Comparison of ENCODE assay signal across 1 cellular context in the genomic region with DNA sequence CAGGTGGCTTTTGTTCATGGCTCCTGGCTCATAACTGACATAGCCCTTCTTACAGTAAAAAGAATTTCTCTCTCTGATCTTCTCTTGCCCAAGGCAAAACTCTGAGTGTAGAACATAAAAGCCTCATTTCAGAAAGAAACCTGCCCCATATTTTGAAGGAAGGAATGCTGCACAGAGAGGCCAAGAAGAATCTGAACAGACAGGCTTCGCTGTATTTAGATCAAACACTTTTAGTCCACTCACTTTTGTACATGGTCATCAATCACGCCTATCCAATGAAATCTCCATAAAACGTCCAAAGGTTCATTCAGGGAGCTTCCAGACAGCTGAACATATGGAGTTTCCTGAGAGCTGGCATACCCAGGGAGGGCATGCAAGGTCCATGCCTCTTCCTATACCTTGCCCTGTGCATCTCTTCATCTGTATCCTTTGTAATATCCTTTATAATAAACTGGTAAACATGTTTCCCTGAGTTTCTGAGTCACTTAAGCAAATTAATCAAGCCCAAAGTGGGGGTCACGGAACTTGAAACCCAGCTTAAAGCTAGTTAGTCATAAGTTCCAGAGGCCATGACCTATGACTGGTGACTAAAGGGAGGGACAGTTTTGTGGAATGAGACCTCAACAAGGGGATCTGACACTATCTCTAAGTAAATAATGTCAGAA.
TF ChIP-seq lines count a peak whose summit lies in the region.

No MANE protein-coding gene starts in this region.

TF ChIP-seq in HepG2, 621 proteins besides CTCF, POLR2A, EP300 and RAD21 (continued from another document and continues in another):
- no peak for TF ChIP-seq ZNF713 (CRISPR knock-in tag; IDR thresholded peaks at IDR 0.05)
- no peak for TF ChIP-seq ZNF619 (CRISPR knock-in tag; IDR thresholded peaks at IDR 0.05)
- TF ChIP-seq, protein P1, sequence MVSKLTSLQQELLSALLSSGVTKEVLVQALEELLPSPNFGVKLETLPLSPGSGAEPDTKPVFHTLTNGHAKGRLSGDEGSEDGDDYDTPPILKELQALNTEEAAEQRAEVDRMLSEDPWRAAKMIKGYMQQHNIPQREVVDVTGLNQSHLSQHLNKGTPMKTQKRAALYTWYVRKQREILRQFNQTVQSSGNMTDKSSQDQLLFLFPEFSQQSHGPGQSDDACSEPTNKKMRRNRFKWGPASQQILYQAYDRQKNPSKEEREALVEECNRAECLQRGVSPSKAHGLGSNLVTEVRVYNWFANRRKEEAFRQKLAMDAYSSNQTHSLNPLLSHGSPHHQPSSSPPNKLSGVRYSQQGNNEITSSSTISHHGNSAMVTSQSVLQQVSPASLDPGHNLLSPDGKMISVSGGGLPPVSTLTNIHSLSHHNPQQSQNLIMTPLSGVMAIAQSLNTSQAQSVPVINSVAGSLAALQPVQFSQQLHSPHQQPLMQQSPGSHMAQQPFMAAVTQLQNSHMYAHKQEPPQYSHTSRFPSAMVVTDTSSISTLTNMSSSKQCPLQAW (CRISPR knock-in tag; IDR thresholded peaks at IDR 0.05), result 0 out of 2 replicates have a peak, but pooled peaks have one; percentile 67
- TF ChIP-seq ZNF292 (CRISPR knock-in tag; IDR thresholded peaks at IDR 0.05; ENCODE audit: borderline replicate concordance, low read depth), result no peak
- TF ChIP-seq DNMT1 (CRISPR knock-in tag; IDR thresholded peaks at IDR 0.05), result no peak
- TF ChIP-seq ZNF614 (CRISPR knock-in tag; IDR thresholded peaks at IDR 0.05; ENCODE audit: borderline replicate concordance), result peak; percentile 23; the same call in 1 of the 2 replicates
- TF ChIP-seq SAP130 (CRISPR knock-in tag; IDR thresholded peaks at IDR 0.05; ENCODE audit: low read depth), result peak; percentile 82
- TF ChIP-seq, protein P2, sequence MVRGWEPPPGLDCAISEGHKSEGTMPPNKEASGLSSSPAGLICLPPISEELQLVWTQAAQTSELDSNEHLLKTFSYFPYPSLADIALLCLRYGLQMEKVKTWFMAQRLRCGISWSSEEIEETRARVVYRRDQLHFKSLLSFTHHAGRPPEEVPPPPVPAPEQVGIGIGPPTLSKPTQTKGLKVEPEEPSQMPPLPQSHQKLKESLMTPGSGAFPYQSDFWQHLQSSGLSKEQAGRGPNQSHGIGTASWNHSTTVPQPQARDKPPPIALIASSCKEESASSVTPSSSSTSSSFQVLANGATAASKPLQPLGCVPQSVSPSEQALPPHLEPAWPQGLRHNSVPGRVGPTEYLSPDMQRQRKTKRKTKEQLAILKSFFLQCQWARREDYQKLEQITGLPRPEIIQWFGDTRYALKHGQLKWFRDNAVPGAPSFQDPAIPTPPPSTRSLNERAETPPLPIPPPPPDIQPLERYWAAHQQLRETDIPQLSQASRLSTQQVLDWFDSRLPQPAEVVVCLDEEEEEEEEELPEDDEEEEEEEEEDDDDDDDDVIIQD (CRISPR knock-in tag; IDR thresholded peaks at IDR 0.05; ENCODE audit: low read depth), result peak; percentile 90; the same call in 1 of the 2 replicates
- no peak for TF ChIP-seq NFRKB (IDR thresholded peaks at IDR 0.05)
- peak; percentile 55; the same call in 1 of the 2 replicates for TF ChIP-seq PHF21A (CRISPR knock-in tag; IDR thresholded peaks at IDR 0.05)
- no peak for TF ChIP-seq CBFB (CRISPR knock-in tag; IDR thresholded peaks at IDR 0.05)
- no peak for TF ChIP-seq ZNF75D (CRISPR knock-in tag; IDR thresholded peaks at IDR 0.05; ENCODE audit: borderline replicate concordance)
- TF ChIP-seq ZNF264 (CRISPR knock-in tag; IDR thresholded peaks at IDR 0.05), result 0 out of 2 replicates have a peak, but pooled peaks have one; percentile 30
- TF ChIP-seq ZNF430 (CRISPR knock-in tag; IDR thresholded peaks at IDR 0.05), result 0 out of 2 replicates have a peak, but pooled peaks have one; percentile 40
- TF ChIP-seq ZNF34 (CRISPR knock-in tag; IDR thresholded peaks at IDR 0.05; ENCODE audit: borderline replicate concordance), result no peak
- 0 out of 2 replicates have a peak, but pooled peaks have one; percentile 47 for TF ChIP-seq ZNF724P (CRISPR knock-in tag; IDR thresholded peaks at IDR 0.05; ENCODE audit: borderline replicate concordance)
- TF ChIP-seq, protein P3, sequence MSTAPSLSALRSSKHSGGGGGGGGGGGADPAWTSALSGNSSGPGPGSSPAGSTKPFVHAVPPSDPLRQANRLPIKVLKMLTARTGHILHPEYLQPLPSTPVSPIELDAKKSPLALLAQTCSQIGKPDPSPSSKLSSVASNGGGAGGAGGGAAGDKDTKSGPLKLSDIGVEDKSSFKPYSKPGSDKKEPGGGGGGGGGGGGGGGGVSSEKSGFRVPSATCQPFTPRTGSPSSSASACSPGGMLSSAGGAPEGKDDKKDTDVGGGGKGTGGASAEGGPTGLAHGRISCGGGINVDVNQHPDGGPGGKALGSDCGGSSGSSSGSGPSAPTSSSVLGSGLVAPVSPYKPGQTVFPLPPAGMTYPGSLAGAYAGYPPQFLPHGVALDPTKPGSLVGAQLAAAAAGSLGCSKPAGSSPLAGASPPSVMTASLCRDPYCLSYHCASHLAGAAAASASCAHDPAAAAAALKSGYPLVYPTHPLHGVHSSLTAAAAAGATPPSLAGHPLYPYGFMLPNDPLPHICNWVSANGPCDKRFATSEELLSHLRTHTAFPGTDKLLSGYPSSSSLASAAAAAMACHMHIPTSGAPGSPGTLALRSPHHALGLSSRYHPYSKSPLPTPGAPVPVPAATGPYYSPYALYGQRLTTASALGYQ (CRISPR knock-in tag; IDR thresholded peaks at IDR 0.05), result peak; percentile 67; the same call in 1 of the 2 replicates
- TF ChIP-seq GTF2F1 (IDR thresholded peaks at IDR 0.05; ENCODE audit: low read length), result no peak
- TF ChIP-seq, protein P4, sequence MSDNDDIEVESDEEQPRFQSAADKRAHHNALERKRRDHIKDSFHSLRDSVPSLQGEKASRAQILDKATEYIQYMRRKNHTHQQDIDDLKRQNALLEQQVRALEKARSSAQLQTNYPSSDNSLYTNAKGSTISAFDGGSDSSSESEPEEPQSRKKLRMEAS (IDR thresholded peaks at IDR 0.05), result no peak
- peak; percentile 57; the same call in 1 of the 2 replicates for TF ChIP-seq ZMYM2 (CRISPR knock-in tag; IDR thresholded peaks at IDR 0.05)
- no peak; the same call in 1 of the 2 replicates for TF ChIP-seq ZNF788 (CRISPR knock-in tag; IDR thresholded peaks at IDR 0.05; ENCODE audit: borderline replicate concordance)
- TF ChIP-seq ZFP36 (IDR thresholded peaks at IDR 0.05; ENCODE audit: borderline replicate concordance, low read depth, low read length, partially characterized antibody), result no peak
- TF ChIP-seq ZNF530 (CRISPR knock-in tag; IDR thresholded peaks at IDR 0.05; ENCODE audit: low read depth), result no peak
- 0 out of 2 replicates have a peak, but pooled peaks have one; percentile 72 for TF ChIP-seq KLF11 (CRISPR knock-in tag; IDR thresholded peaks at IDR 0.05)
- no peak for TF ChIP-seq ZNF253 (CRISPR knock-in tag; IDR thresholded peaks at IDR 0.05; ENCODE audit: borderline replicate concordance)
- TF ChIP-seq ZNF550 (CRISPR knock-in tag; IDR thresholded peaks at IDR 0.05; ENCODE audit: borderline replicate concordance), result no peak
- TF ChIP-seq ATF7 (IDR thresholded peaks at IDR 0.05), result no peak
- no peak; the same call in 1 of the 2 replicates for TF ChIP-seq ATF7 (CRISPR knock-in tag; IDR thresholded peaks at IDR 0.05)
- TF ChIP-seq ELF3 (CRISPR knock-in tag; IDR thresholded peaks at IDR 0.05), result peak; percentile 80; the same call in 1 of the 2 replicates
- TF ChIP-seq MTA1 (CRISPR knock-in tag; IDR thresholded peaks at IDR 0.05; ENCODE audit: borderline replicate concordance), result no peak
- TF ChIP-seq, protein P5, sequence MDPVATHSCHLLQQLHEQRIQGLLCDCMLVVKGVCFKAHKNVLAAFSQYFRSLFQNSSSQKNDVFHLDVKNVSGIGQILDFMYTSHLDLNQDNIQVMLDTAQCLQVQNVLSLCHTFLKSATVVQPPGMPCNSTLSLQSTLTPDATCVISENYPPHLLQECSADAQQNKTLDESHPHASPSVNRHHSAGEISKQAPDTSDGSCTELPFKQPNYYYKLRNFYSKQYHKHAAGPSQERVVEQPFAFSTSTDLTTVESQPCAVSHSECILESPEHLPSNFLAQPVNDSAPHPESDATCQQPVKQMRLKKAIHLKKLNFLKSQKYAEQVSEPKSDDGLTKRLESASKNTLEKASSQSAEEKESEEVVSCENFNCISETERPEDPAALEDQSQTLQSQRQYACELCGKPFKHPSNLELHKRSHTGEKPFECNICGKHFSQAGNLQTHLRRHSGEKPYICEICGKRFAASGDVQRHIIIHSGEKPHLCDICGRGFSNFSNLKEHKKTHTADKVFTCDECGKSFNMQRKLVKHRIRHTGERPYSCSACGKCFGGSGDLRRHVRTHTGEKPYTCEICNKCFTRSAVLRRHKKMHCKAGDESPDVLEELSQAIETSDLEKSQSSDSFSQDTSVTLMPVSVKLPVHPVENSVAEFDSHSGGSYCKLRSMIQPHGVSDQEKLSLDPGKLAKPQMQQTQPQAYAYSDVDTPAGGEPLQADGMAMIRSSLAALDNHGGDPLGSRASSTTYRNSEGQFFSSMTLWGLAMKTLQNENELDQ (CRISPR knock-in tag; IDR thresholded peaks at IDR 0.05; ENCODE audit: borderline replicate concordance), result no peak
- TF ChIP-seq, protein P6, sequence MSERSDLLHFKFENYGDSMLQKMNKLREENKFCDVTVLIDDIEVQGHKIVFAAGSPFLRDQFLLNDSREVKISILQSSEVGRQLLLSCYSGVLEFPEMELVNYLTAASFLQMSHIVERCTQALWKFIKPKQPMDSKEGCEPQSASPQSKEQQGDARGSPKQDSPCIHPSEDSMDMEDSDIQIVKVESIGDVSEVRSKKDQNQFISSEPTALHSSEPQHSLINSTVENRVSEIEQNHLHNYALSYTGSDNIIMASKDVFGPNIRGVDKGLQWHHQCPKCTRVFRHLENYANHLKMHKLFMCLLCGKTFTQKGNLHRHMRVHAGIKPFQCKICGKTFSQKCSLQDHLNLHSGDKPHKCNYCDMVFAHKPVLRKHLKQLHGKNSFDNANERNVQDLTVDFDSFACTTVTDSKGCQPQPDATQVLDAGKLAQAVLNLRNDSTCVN (CRISPR knock-in tag; IDR thresholded peaks at IDR 0.05; ENCODE audit: borderline replicate concordance), result peak; percentile 42; the same call in 1 of the 2 replicates
- TF ChIP-seq ZNF879 (CRISPR knock-in tag; IDR thresholded peaks at IDR 0.05), result no peak
- no peak for TF ChIP-seq ZNF773 (CRISPR knock-in tag; IDR thresholded peaks at IDR 0.05; ENCODE audit: borderline replicate concordance)
- TF ChIP-seq SRY (CRISPR knock-in tag; IDR thresholded peaks at IDR 0.05), result no peak
- TF ChIP-seq, protein P7, sequence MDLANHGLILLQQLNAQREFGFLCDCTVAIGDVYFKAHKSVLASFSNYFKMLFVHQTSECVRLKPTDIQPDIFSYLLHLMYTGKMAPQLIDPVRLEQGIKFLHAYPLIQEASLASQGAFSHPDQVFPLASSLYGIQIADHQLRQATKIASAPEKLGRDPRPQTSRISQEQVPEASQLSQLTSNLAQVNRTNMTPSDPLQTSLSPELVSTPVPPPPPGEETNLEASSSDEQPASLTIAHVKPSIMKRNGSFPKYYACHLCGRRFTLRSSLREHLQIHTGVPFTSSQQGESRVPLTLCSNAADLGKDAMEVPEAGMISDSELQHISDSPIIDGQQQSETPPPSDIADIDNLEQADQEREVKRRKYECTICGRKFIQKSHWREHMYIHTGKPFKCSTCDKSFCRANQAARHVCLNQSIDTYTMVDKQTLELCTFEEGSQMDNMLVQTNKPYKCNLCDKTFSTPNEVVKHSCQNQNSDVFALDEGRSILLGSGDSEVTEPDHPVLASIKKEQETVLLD (CRISPR knock-in tag; IDR thresholded peaks at IDR 0.05; ENCODE audit: low read depth), result no peak
- TF ChIP-seq KLF12 (CRISPR knock-in tag; IDR thresholded peaks at IDR 0.05; ENCODE audit: borderline replicate concordance), result no peak
- TF ChIP-seq, protein P8, sequence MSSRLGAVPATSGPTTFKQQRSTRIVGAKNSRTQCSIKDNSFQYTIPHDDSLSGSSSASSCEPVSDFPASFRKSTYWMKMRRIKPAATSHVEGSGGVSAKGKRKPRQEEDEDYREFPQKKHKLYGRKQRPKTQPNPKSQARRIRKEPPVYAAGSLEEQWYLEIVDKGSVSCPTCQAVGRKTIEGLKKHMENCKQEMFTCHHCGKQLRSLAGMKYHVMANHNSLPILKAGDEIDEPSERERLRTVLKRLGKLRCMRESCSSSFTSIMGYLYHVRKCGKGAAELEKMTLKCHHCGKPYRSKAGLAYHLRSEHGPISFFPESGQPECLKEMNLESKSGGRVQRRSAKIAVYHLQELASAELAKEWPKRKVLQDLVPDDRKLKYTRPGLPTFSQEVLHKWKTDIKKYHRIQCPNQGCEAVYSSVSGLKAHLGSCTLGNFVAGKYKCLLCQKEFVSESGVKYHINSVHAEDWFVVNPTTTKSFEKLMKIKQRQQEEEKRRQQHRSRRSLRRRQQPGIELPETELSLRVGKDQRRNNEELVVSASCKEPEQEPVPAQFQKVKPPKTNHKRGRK (CRISPR knock-in tag; IDR thresholded peaks at IDR 0.05), result 0 out of 2 replicates have a peak, but pooled peaks have one; percentile 59
- no peak for TF ChIP-seq YEATS4 (CRISPR knock-in tag; IDR thresholded peaks at IDR 0.05; ENCODE audit: borderline replicate concordance)
- 0 out of 2 replicates have a peak, but pooled peaks have one; percentile 2 for TF ChIP-seq HOXA5 (CRISPR knock-in tag; IDR thresholded peaks at IDR 0.05)
- no peak for TF ChIP-seq ARNT2 (CRISPR knock-in tag; IDR thresholded peaks at IDR 0.05; ENCODE audit: low read depth)
- no peak for TF ChIP-seq ARNTL (CRISPR knock-in tag; IDR thresholded peaks at IDR 0.05)
- 0 out of 2 replicates have a peak, but pooled peaks have one; percentile 15 for TF ChIP-seq GABPB1 (CRISPR knock-in tag; IDR thresholded peaks at IDR 0.05)
- peak; percentile 46 for TF ChIP-seq TEAD3 (CRISPR knock-in tag; optimal IDR thresholded peaks at IDR 0.05; ENCODE audit: borderline replicate concordance)
- TF ChIP-seq ZSCAN31 (CRISPR knock-in tag; IDR thresholded peaks at IDR 0.05; ENCODE audit: low read depth), result no peak
- peak; percentile 35; the same call in 1 of the 2 replicates for TF ChIP-seq IRF2 (CRISPR knock-in tag; IDR thresholded peaks at IDR 0.05)
- no peak for TF ChIP-seq RFXANK (CRISPR knock-in tag; IDR thresholded peaks at IDR 0.05)
- peak; percentile 49; the same call in 1 of the 2 replicates for TF ChIP-seq SOX5 (CRISPR knock-in tag; IDR thresholded peaks at IDR 0.05; ENCODE audit: borderline replicate concordance)
- TF ChIP-seq, protein P9, sequence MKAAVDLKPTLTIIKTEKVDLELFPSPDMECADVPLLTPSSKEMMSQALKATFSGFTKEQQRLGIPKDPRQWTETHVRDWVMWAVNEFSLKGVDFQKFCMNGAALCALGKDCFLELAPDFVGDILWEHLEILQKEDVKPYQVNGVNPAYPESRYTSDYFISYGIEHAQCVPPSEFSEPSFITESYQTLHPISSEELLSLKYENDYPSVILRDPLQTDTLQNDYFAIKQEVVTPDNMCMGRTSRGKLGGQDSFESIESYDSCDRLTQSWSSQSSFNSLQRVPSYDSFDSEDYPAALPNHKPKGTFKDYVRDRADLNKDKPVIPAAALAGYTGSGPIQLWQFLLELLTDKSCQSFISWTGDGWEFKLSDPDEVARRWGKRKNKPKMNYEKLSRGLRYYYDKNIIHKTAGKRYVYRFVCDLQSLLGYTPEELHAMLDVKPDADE (CRISPR knock-in tag; IDR thresholded peaks at IDR 0.05), result no peak
- 0 out of 2 replicates have a peak, but pooled peaks have one; percentile 18 for TF ChIP-seq HOXD1 (CRISPR knock-in tag; IDR thresholded peaks at IDR 0.05)
- TF ChIP-seq SPEN (CRISPR knock-in tag; IDR thresholded peaks at IDR 0.05; ENCODE audit: low read depth), result peak; percentile 25; the same call in 1 of the 2 replicates
- TF ChIP-seq ZNF101 (CRISPR knock-in tag; IDR thresholded peaks at IDR 0.05; ENCODE audit: borderline replicate concordance, low read depth), result no peak
- TF ChIP-seq SAFB2 (CRISPR knock-in tag; IDR thresholded peaks at IDR 0.05; ENCODE audit: borderline replicate concordance, low read depth), result no peak
- no peak for TF ChIP-seq SOX6 (IDR thresholded peaks at IDR 0.05)
- peak; percentile 69 for TF ChIP-seq SOX6 (CRISPR knock-in tag; IDR thresholded peaks at IDR 0.05)
- peak; percentile 87 for TF ChIP-seq RARA (CRISPR knock-in tag; IDR thresholded peaks at IDR 0.05)
